1 cellular context compared by ENCODE assay signal in the genomic region with DNA sequence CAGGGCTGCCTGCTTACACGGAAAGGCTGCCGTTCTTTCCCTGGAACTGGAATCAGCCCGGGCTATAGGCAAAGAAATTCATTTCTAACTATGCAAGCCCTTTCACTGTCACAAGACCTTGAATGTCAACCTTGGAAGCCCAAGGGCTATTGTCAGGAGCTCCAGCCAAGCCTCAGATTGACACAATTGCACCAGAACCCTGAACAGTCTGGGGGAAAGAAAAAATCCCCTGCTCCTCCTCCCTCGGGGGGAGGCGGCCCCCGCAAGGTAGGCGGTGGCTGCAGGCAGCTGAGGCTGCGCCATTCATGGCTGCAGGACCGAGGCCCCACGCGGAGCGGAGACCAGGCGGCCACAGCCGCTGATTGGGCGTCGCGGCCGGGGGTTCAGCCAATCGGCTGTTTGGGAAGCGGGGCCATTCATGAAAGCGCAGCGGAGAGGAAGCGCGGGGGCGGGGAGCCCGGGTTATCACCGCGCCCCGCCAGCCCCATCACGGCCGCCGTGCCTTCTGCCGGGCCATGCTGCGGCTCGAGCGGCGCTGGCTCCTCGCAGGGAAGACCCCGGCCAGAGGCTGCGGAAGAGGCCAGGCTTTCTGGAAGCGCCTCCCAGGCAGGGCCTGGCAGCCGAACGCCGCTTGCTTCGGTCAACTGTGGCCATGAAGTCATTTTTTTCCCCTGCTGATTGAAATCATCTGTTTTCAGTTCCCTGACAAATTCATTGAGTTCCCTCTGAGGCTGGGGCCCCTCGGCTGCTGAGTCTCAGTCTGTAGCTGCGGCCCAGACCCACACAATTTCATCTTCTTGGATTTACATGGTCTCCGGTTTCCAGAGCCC.
TF ChIP-seq lines count a peak whose summit lies in the region.

No MANE protein-coding gene starts in this region.

TF ChIP-seq in PFSK-1, 5 proteins besides CTCF, POLR2A, EP300 and RAD21:
- TF ChIP-seq, protein P1, sequence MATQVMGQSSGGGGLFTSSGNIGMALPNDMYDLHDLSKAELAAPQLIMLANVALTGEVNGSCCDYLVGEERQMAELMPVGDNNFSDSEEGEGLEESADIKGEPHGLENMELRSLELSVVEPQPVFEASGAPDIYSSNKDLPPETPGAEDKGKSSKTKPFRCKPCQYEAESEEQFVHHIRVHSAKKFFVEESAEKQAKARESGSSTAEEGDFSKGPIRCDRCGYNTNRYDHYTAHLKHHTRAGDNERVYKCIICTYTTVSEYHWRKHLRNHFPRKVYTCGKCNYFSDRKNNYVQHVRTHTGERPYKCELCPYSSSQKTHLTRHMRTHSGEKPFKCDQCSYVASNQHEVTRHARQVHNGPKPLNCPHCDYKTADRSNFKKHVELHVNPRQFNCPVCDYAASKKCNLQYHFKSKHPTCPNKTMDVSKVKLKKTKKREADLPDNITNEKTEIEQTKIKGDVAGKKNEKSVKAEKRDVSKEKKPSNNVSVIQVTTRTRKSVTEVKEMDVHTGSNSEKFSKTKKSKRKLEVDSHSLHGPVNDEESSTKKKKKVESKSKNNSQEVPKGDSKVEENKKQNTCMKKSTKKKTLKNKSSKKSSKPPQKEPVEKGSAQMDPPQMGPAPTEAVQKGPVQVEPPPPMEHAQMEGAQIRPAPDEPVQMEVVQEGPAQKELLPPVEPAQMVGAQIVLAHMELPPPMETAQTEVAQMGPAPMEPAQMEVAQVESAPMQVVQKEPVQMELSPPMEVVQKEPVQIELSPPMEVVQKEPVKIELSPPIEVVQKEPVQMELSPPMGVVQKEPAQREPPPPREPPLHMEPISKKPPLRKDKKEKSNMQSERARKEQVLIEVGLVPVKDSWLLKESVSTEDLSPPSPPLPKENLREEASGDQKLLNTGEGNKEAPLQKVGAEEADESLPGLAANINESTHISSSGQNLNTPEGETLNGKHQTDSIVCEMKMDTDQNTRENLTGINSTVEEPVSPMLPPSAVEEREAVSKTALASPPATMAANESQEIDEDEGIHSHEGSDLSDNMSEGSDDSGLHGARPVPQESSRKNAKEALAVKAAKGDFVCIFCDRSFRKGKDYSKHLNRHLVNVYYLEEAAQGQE (IDR thresholded peaks at IDR 0.05; ENCODE audit: insufficient read depth in 1 of 2, low read depth in 2 of 2, low read length in 2 of 2) = no peak; a peak in 1 of 4 replicates
- TF ChIP-seq SIN3A (IDR thresholded peaks at IDR 0.05; ENCODE audit: borderline replicate concordance, insufficient read depth, low read length) (no peak), TAF1 (IDR thresholded peaks at IDR 0.05; ENCODE audit: borderline replicate concordance, insufficient read depth, low read length) (no peak; the same call in 1 of the 2 replicates), POLR2AphosphoS5 (IDR thresholded peaks at IDR 0.05; ENCODE audit: low read depth, low read length) (peak; percentile 86)
